Comparison of ENCODE assay signal across 14 cellular contexts in the genomic region with DNA sequence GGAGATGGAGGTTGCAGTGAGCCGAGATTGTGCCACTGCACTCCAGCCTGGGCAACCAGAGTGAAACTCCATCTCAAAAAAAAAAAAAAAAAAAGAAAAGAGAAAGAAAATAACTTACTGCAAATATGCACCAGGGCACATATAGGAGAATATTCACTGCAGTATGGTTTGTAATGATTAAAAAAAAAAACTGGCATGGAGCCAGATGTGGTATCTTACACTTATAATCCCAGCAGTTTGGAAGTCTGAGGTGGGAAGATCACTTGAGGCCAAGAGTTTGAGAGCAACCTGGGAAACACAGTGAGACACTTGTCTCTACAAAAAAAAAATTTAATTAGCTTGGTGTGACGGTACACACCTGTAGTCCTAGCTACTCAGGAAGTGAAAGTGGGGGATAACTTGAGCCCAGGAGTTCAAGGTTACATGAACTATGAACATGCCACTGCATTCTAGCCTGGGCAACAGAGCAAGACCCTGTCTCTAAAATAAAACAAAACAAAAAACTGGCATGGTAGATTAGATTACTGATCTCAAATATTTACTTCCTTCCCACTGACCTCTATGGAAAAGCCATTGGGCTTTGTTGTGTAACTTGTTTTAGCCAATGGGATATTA.
"Had no signal": no experiment of that assay in that cellular context is flagged by ENCODE, and none has a peak within 500 bp of the region (broad histone marks: within the 10 kb centered on the region; RNA-seq: fewer than 3 reads in every experiment).

No MANE protein-coding gene starts in this region.

- DNase-seq: effector CD4-positive, alpha-beta T cell; heart left ventricle; hypothalamus; kidney glomerular epithelial cell; naive thymus-derived CD8-positive, alpha-beta T cell; sigmoid colon; stimulated activated CD4-positive, alpha-beta T cell treated with anti-CD3 and anti-CD28 coated beads, Interleukin-2, amount 100 ng/mL, for 24 hours; stimulated activated naive CD4-positive, alpha-beta T cell treated with Interleukin-2 at 50 U/mL for 16 hours had no signal

- H3K36me3 ChIP-seq: right atrium auricular region had no signal

- H3K27ac ChIP-seq: coronary artery, heart left ventricle, right atrium auricular region, sigmoid colon, skin epidermis had no signal

- ATAC-seq: esophagus mucosa; heart left ventricle; naive thymus-derived CD8-positive, alpha-beta T cell had no signal

- H3K4me3 ChIP-seq: coronary artery, heart left ventricle, right atrium auricular region, sigmoid colon, skin epidermis had no signal

- FAIRE-seq: frontal cortex, islet of Langerhans had no signal

- H3K27me3 Mint-ChIP-seq: naive thymus-derived CD8-positive, alpha-beta T cell had no signal

- H3K4me3 Mint-ChIP-seq: naive thymus-derived CD8-positive, alpha-beta T cell had no signal

- H3K4me1 ChIP-seq: sigmoid colon had no signal

- H3K27me3 ChIP-seq: heart left ventricle, right atrium auricular region, sigmoid colon had no signal
